24 cellular contexts compared by ENCODE assay signal in the genomic region with DNA sequence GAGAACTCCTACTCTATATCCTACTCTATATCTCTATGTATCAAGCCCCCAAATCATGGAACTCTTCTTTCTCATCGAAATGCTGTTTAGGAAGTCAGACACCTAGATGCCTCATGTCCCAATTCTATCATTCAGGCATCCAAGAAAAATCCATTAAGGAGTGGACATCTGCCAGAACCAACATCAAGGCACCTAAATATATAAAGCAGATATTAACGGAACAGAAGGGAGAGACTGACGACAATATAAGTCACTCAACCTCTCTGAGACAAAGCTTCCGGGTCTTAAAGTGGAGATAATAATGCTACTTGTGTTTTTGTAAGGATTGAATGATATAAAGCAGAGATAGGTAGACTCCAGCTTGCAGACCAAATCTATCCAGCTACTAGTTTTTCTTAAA.
"Had no signal": no experiment of that assay in that cellular context is flagged by ENCODE, and none has a peak within 500 bp of the region (broad histone marks: within the 10 kb centered on the region; RNA-seq: fewer than 3 reads in every experiment).

No MANE protein-coding gene starts in this region.

- H3K27ac ChIP-seq: colonic mucosa, coronary artery, dorsolateral prefrontal cortex, epithelial cell of prostate, esophagus muscularis mucosa, esophagus squamous epithelium, foreskin keratinocyte, gastrocnemius medialis, gastroesophageal sphincter, heart left ventricle, heart right ventricle, hepatocyte had no signal

- H3K4me1 ChIP-seq: colonic mucosa, esophagus muscularis mucosa, esophagus squamous epithelium, foreskin keratinocyte, gastrocnemius medialis, gastroesophageal sphincter, heart left ventricle, heart right ventricle had no signal

- DNase-seq: colonic mucosa; cortex of kidney; dermis blood vessel endothelial cell; dorsolateral prefrontal cortex; effector CD4-positive, alpha-beta T cell; effector CD8-positive, alpha-beta T cell; effector memory CD4-positive, alpha-beta T cell; effector memory CD8-positive, alpha-beta T cell; erythroblast; esophagus squamous epithelium; foreskin fibroblast; foreskin keratinocyte; gastrocnemius medialis; glutamatergic neuron; head of caudate nucleus; heart left ventricle; heart right ventricle had no signal

- H3K27me3 ChIP-seq: colonic mucosa, dorsolateral prefrontal cortex, esophagus muscularis mucosa, foreskin keratinocyte, gastrocnemius medialis, hepatocyte had no signal

- H3K36me3 ChIP-seq: colonic mucosa, esophagus muscularis mucosa, esophagus squamous epithelium, gastrocnemius medialis, gastroesophageal sphincter, heart left ventricle, heart right ventricle had no signal

- H3K4me3 Mint-ChIP-seq: dendritic cell treated with granulocyte-macrophage colony-stimulating factor and Interleukin-4, amounts not matched to agents 40 ng/mL and 50 ng/mL, for 4 days; effector memory CD8-positive, alpha-beta T cell had no signal

- H3K79me2 ChIP-seq: hepatocyte had no signal

- H3K4me3 ChIP-seq: colonic mucosa, coronary artery, dorsolateral prefrontal cortex, esophagus muscularis mucosa, esophagus squamous epithelium, gastrocnemius medialis, gastroesophageal sphincter, heart left ventricle, heart right ventricle, hepatocyte had no signal

- H3K9me3 Mint-ChIP-seq: effector memory CD8-positive, alpha-beta T cell had no signal

- H3K4me2 ChIP-seq: hepatocyte had no signal

- H2AFZ ChIP-seq: hepatocyte had no signal

- ATAC-seq: effector memory CD8-positive, alpha-beta T cell; esophagus mucosa; foreskin keratinocyte; gastrocnemius medialis; gastroesophageal sphincter; heart left ventricle; heart right ventricle had no signal

- H3K27ac Mint-ChIP-seq: dendritic cell treated with granulocyte-macrophage colony-stimulating factor and Interleukin-4, amounts not matched to agents 40 ng/mL and 50 ng/mL, for 4 days; effector memory CD8-positive, alpha-beta T cell had no signal

- H3K9me3 ChIP-seq: colonic mucosa, esophagus squamous epithelium, gastrocnemius medialis had no signal
